16 cellular contexts compared by ENCODE assay signal in the genomic region with DNA sequence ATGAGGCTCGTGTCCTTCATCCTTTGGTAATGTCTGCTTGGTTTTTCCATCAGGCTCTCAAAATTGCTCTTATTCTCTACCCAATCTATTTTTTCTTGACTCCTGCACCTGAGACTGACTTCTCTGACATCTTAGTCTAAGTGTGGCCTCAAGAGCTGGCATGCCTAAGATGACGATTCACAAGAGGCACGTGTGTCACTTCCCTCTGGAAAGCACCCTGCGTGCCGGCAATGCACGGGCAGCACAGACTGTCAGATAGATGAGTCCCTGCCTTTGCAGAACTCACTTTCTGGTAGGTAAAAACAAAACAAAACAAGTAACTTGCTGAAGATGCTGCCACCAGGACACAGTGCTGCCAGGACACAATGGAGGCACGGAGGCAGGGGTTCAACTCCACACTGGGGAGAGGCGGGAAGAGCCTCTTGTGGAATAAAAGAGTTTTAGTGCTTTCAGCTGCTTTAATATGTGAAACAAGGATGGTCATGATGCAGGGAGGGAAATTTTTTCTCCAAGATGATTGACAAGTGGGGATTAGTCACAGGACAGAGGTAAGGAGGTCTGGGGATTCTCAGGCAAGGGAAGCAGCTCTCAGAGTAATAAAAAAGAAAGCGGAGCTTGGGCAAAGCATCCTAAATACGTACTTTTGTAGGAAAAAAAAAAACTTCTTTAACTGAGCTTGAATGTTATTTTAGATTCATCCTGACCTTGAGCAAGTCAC. TPM values are rescaled to one million over a fixed set of nuclear protein-coding genes. Genes with fewer than 3 reads are reported as not detected.
A peak's percentile ranks its signal among the peaks of the same experiment; 100 is the strongest.
DNase-seq lines count a peak whose midpoint lies in the region; ATAC-seq and TF ChIP-seq lines count a peak whose summit lies in the region.
"Had no signal": no experiment of that assay in that cellular context is flagged by ENCODE, and none has a peak within 500 bp of the region (broad histone marks: within the 10 kb centered on the region; RNA-seq: fewer than 3 reads in every experiment).

No MANE protein-coding gene starts in this region.

- BruUV-seq in Calu3 (replicated peaks; lab: Mats Ljungman, UMichigan), result no TSS peak

- no peak for TF ChIP-seq EP300 in ovary (IDR thresholded peaks at IDR 0.05)

- no peak for TF ChIP-seq POLR2A in ovary (IDR thresholded peaks at IDR 0.05)

- peaks cover 32% of the 10 kb centered on the region for H3K36me3 Mint-ChIP-seq in activated T-helper 17 cell treated with anti-CD3 and anti-CD28 coated beads, Interleukin-2, amount 50 U/mL, for 72 hours (ENCODE audit: low read depth)
- H3K36me3 Mint-ChIP-seq in Calu3 (ENCODE audit: insufficient read depth, unreplicated experiment) (peaks cover 13% of the 10 kb centered on the region), nephron progenitor cell (ENCODE audit: low read depth) (peaks cover 24% of the 10 kb centered on the region)
- H3K36me3 Mint-ChIP-seq: natural killer cell had no signal

- peaks cover 8% of the 10 kb centered on the region for H3K4me1 Mint-ChIP-seq in activated T-helper 17 cell treated with anti-CD3 and anti-CD28 coated beads, Interleukin-2, amount 50 U/mL, for 72 hours
- H3K4me1 Mint-ChIP-seq in Calu3 (ENCODE audit: low read depth, unreplicated experiment), result peaks cover 6% of the 10 kb centered on the region
- H3K4me1 Mint-ChIP-seq in nephron progenitor cell, result peaks cover 41% of the 10 kb centered on the region

- H3K27me3 ChIP-seq in ovary, result no peaks in the 10 kb centered on the region
- H3K27me3 ChIP-seq: colonic mucosa had no signal

- TF ChIP-seq CTCF in Calu3 (IDR thresholded peaks at IDR 0.05; ENCODE audit: unreplicated experiment) (no peak), nephron progenitor cell (IDR thresholded peaks at IDR 0.05) (no peak), ovary (IDR thresholded peaks at IDR 0.05) (no peak)

- H3K9me3 Mint-ChIP-seq in activated T-helper 17 cell treated with anti-CD3 and anti-CD28 coated beads, Interleukin-2, amount 50 U/mL, for 72 hours, result no peaks in the 10 kb centered on the region
- no peaks in the 10 kb centered on the region for H3K9me3 Mint-ChIP-seq in Calu3 (ENCODE audit: low read depth, unreplicated experiment)
- no peaks in the 10 kb centered on the region for H3K9me3 Mint-ChIP-seq in nephron progenitor cell
- H3K9me3 Mint-ChIP-seq: natural killer cell had no signal

- 73 to 77% (median 75%) methylated on average over 10 of the region's 10 CpGs for WGBS in ovary, 3 donors

- H3K4me3 ChIP-seq in ovary, result no peak overlapping the region
- H3K4me3 ChIP-seq: colonic mucosa had no signal

- H3K4me1 ChIP-seq in ovary (ENCODE audit: insufficient read depth), result peaks cover 4% of the 10 kb centered on the region
- H3K4me1 ChIP-seq: colonic mucosa had no signal

- CTCF ChIA-PET in Calu3 (lab: Charles Lee), result no interaction called here

- peak; percentile 100 for ATAC-seq in GM18502 (IDR thresholded peaks at IDR 0.05; ENCODE audit: poor library complexity, unreplicated experiment)
- peak; percentile 98 for ATAC-seq in GM19372 (IDR thresholded peaks at IDR 0.05; ENCODE audit: low read depth, unreplicated experiment)
- peak; percentile 98 for ATAC-seq in HG02973 (IDR thresholded peaks at IDR 0.05; ENCODE audit: unreplicated experiment)
- peak; percentile 78 for ATAC-seq in activated T-helper 17 cell treated with anti-CD3 and anti-CD28 coated beads, Interleukin-2, amount 50 U/mL, for 72 hours (replicated peaks)
- ATAC-seq: natural killer cell had no signal

- H3K27me3 Mint-ChIP-seq in activated T-helper 17 cell treated with anti-CD3 and anti-CD28 coated beads, Interleukin-2, amount 50 U/mL, for 72 hours, result no peaks in the 10 kb centered on the region
- H3K27me3 Mint-ChIP-seq in Calu3 (ENCODE audit: unreplicated experiment) (no peaks in the 10 kb centered on the region), nephron progenitor cell (ENCODE audit: low read depth, poor library complexity) (peaks cover 2% of the 10 kb centered on the region)

- intact Hi-C loops in Calu3 (cut with micrococcal nuclease; ENCODE audit: unreplicated experiment), result no loop called here
- intact Hi-C loops in cardiac septum (cut with DNase I), result no loop called here
- intact Hi-C loops in ovary (cut with DNase I), result no loop called here

- no peak overlapping the region for H3K4me3 Mint-ChIP-seq in activated T-helper 17 cell treated with anti-CD3 and anti-CD28 coated beads, Interleukin-2, amount 50 U/mL, for 72 hours
- H3K4me3 Mint-ChIP-seq in Calu3 (ENCODE audit: low read depth, unreplicated experiment) (no peak overlapping the region), nephron progenitor cell (no peak overlapping the region)
- H3K4me3 Mint-ChIP-seq: natural killer cell had no signal

- no peak overlapping the region for H3K27ac ChIP-seq in ovary
- H3K27ac ChIP-seq: colonic mucosa, HL-60 had no signal

- no peaks in the 10 kb centered on the region for H3K36me3 ChIP-seq in ovary
- H3K36me3 ChIP-seq: colonic mucosa had no signal

- no peak for DNase-seq in Calu3
- DNase-seq in nephron progenitor cell, result no peak
- no peak for DNase-seq in cardiac septum (ENCODE audit: low spot score)
- no peak for DNase-seq in ovary
- DNase-seq: activated CD8-positive, alpha-beta memory T cell treated with anti-CD3 and anti-CD28 coated beads, Interleukin-2, amount 50 U/mL, for 4 hours; colonic mucosa; DMS153; natural killer cell; NCI-H146 had no signal

- no peak overlapping the region for H3K27ac Mint-ChIP-seq in activated T-helper 17 cell treated with anti-CD3 and anti-CD28 coated beads, Interleukin-2, amount 50 U/mL, for 72 hours
- H3K27ac Mint-ChIP-seq in Calu3 (ENCODE audit: unreplicated experiment) (no peak overlapping the region), nephron progenitor cell (no peak overlapping the region)
- H3K27ac Mint-ChIP-seq: natural killer cell had no signal

- H3K9me3 ChIP-seq in ovary, result no peaks in the 10 kb centered on the region
- H3K9me3 ChIP-seq: colonic mucosa had no signal

RNA-seq across cellular contexts. Expression of a gene that starts 27.3 kb away (rescaled TPM):
- total RNA-seq in activated T-helper 17 cell treated with anti-CD3 and anti-CD28 coated beads, Interleukin-2, amount 50 U/mL, for 72 hours, result 10 to 100 TPM; 32.5 to 33.6 TPM
- total RNA-seq in Calu3 (2022), result 143 and 169 TPM in 2 replicates
- 57.2 TPM for total RNA-seq in cardiac septum
- total RNA-seq in ovary, result 100 to 1,000 TPM; 158 to 454 (median 293) TPM
- 100 to 1,000 TPM; 233 to 325 TPM for polyA plus RNA-seq in ovary

RNA-seq across cellular contexts. Expression of a gene that starts 51.2 kb away (rescaled TPM):
- not detected for total RNA-seq in activated T-helper 17 cell treated with anti-CD3 and anti-CD28 coated beads, Interleukin-2, amount 50 U/mL, for 72 hours
- total RNA-seq in Calu3 (2022), result not detected in 2 replicates
- total RNA-seq in cardiac septum, result not detected
- not detected for total RNA-seq in ovary
- not detected for polyA plus RNA-seq in ovary
- total RNA-seq: colonic mucosa, natural killer cell, SK-MEL-5, urinary bladder had no signal
- polyA plus RNA-seq: urinary bladder had no signal
